31 cellular contexts compared by ENCODE assay signal in genomic region chr1:15257309-15257708, GRCh38. TPM values are rescaled to one million over a fixed set of nuclear protein-coding genes. Genes with fewer than 3 reads are reported as not detected.
"Had no signal": no experiment of that assay in that cellular context is flagged by ENCODE, and none has a peak within 500 bp of the region (broad histone marks: within the 10 kb centered on the region; RNA-seq: fewer than 3 reads in every experiment).

No MANE protein-coding gene starts in this region.

- H3K4me3 Mint-ChIP-seq: activated CD4-positive, alpha-beta memory T cell treated with anti-CD3 and anti-CD28 coated beads for 36 hours; activated CD4-positive, alpha-beta T cell treated with anti-CD3 and anti-CD28 coated beads for 36 hours; activated CD4-positive, alpha-beta T cell treated with anti-CD3 and anti-CD28 coated beads, Interleukin-2, amount 10 ng/mL, durations not matched to agents 24 days and 14 days; activated CD8-positive, alpha-beta memory T cell treated with anti-CD3 and anti-CD28 coated beads, Interleukin-2, amount 10 ng/mL, durations not matched to agents 7 days and 5 days; activated CD8-positive, alpha-beta T cell treated with anti-CD3 and anti-CD28 coated beads, Interleukin-2, amount 10 ng/mL, durations not matched to agents 7 days and 5 days; activated naive CD4-positive, alpha-beta T cell treated with anti-CD3 and anti-CD28 coated beads, Interleukin-2, amount 10 ng/mL, durations not matched to agents 7 days and 5 days; activated naive CD8-positive, alpha-beta T cell treated with anti-CD3 and anti-CD28 coated beads, Interleukin-2, amount 10 ng/mL, durations not matched to agents 7 days and 5 days; activated T-cell treated with anti-CD3 and anti-CD28 coated beads, Interleukin-2, amount 50 U/mL, for 24 hours; activated T-cell treated with anti-CD3 and anti-CD28 coated beads, Interleukin-2, amount 50 U/mL, for 72 hours; brain had no signal

- H3K4me1 ChIP-seq: ascending aorta, breast epithelium, colonic mucosa, foreskin keratinocyte had no signal

- ATAC-seq: activated CD4-positive, alpha-beta T cell treated with anti-CD3 and anti-CD28 coated beads for 36 hours; activated CD8-positive, alpha-beta memory T cell treated with anti-CD3 and anti-CD28 coated beads, Interleukin-2, amount 10 ng/mL, durations not matched to agents 7 days and 5 days; activated CD8-positive, alpha-beta T cell treated with anti-CD3 and anti-CD28 coated beads, Interleukin-2, amount 10 ng/mL, durations not matched to agents 7 days and 5 days; foreskin keratinocyte; gastroesophageal sphincter had no signal

- H3K4me3 ChIP-seq: ascending aorta, breast epithelium, cardiac muscle cell, colonic mucosa, dorsolateral prefrontal cortex, esophagus muscularis mucosa, gastroesophageal sphincter had no signal

- H3K36me3 Mint-ChIP-seq: activated CD4-positive, alpha-beta memory T cell treated with anti-CD3 and anti-CD28 coated beads for 36 hours; activated CD8-positive, alpha-beta memory T cell treated with anti-CD3 and anti-CD28 coated beads, Interleukin-2, amount 10 ng/mL, durations not matched to agents 7 days and 5 days; activated naive CD4-positive, alpha-beta T cell treated with anti-CD3 and anti-CD28 coated beads, Interleukin-2, amount 50 U/mL, for 72 hours; brain had no signal

- H3K27ac ChIP-seq: ascending aorta, breast epithelium, cardiac muscle cell, colonic mucosa, esophagus muscularis mucosa, foreskin keratinocyte, gastroesophageal sphincter had no signal

- H3K36me3 ChIP-seq: ascending aorta, breast epithelium, cardiac muscle cell, colonic mucosa, esophagus muscularis mucosa, gastroesophageal sphincter had no signal

- H3K9me3 Mint-ChIP-seq: activated CD4-positive, alpha-beta memory T cell treated with anti-CD3 and anti-CD28 coated beads for 36 hours; activated CD4-positive, alpha-beta T cell treated with anti-CD3 and anti-CD28 coated beads, Interleukin-2, amount 10 ng/mL, durations not matched to agents 24 days and 14 days; activated naive CD4-positive, alpha-beta T cell treated with anti-CD3 and anti-CD28 coated beads, Interleukin-2, amount 10 ng/mL, durations not matched to agents 7 days and 5 days; activated naive CD4-positive, alpha-beta T cell treated with anti-CD3 and anti-CD28 coated beads, Interleukin-2, amount 50 U/mL, for 72 hours; activated naive CD8-positive, alpha-beta T cell treated with anti-CD3 and anti-CD28 coated beads, Interleukin-2, amount 10 ng/mL, durations not matched to agents 7 days and 5 days; activated T-cell treated with anti-CD3 and anti-CD28 coated beads, Interleukin-2, amount 50 U/mL, for 24 hours; activated T-cell treated with anti-CD3 and anti-CD28 coated beads, Interleukin-2, amount 50 U/mL, for 72 hours had no signal

- H3K27ac Mint-ChIP-seq: activated CD4-positive, alpha-beta memory T cell treated with anti-CD3 and anti-CD28 coated beads for 36 hours; activated CD4-positive, alpha-beta T cell treated with anti-CD3 and anti-CD28 coated beads for 36 hours; activated CD4-positive, alpha-beta T cell treated with anti-CD3 and anti-CD28 coated beads, Interleukin-2, amount 10 ng/mL, durations not matched to agents 24 days and 14 days; activated CD8-positive, alpha-beta memory T cell treated with anti-CD3 and anti-CD28 coated beads, Interleukin-2, amount 10 ng/mL, durations not matched to agents 7 days and 5 days; activated CD8-positive, alpha-beta T cell treated with anti-CD3 and anti-CD28 coated beads, Interleukin-2, amount 10 ng/mL, durations not matched to agents 7 days and 5 days; activated naive CD4-positive, alpha-beta T cell treated with anti-CD3 and anti-CD28 coated beads, Interleukin-2, amount 10 ng/mL, durations not matched to agents 7 days and 5 days; activated naive CD4-positive, alpha-beta T cell treated with anti-CD3 and anti-CD28 coated beads, Interleukin-2, amount 50 U/mL, for 72 hours; activated naive CD8-positive, alpha-beta T cell treated with anti-CD3 and anti-CD28 coated beads, Interleukin-2, amount 10 ng/mL, durations not matched to agents 7 days and 5 days; activated T-cell treated with anti-CD3 and anti-CD28 coated beads, Interleukin-2, amount 50 U/mL, for 24 hours; activated T-cell treated with anti-CD3 and anti-CD28 coated beads, Interleukin-2, amount 50 U/mL, for 72 hours; brain had no signal

- H3K27me3 ChIP-seq: ascending aorta, breast epithelium, cardiac muscle cell, colonic mucosa, esophagus muscularis mucosa, foreskin keratinocyte, gastroesophageal sphincter had no signal

- H3K9me3 ChIP-seq: ascending aorta, breast epithelium, colonic mucosa, esophagus muscularis mucosa, gastroesophageal sphincter had no signal

- DNase-seq: activated CD4-positive, alpha-beta memory T cell treated with anti-CD3 and anti-CD28 coated beads for 36 hours; activated CD4-positive, alpha-beta T cell treated with anti-CD3 and anti-CD28 coated beads for 36 hours; activated CD4-positive, alpha-beta T cell treated with anti-CD3 and anti-CD28 coated beads, Interleukin-2, amount 10 ng/mL, durations not matched to agents 24 days and 14 days; activated CD4-positive, CD25-positive, alpha-beta regulatory T cell; activated CD4-positive, CD25-positive, alpha-beta regulatory T cell treated with anti-CD3 and anti-CD28 coated beads, Interleukin-2, amount 50 U/mL, for 72 hours; activated CD8-positive, alpha-beta memory T cell treated with anti-CD3 and anti-CD28 coated beads, Interleukin-2, amount 10 ng/mL, durations not matched to agents 7 days and 5 days; activated CD8-positive, alpha-beta memory T cell treated with anti-CD3 and anti-CD28 coated beads, Interleukin-2, amount 50 U/mL, for 4 hours; activated CD8-positive, alpha-beta T cell treated with anti-CD3 and anti-CD28 coated beads, Interleukin-2, amount 10 ng/mL, durations not matched to agents 7 days and 5 days; activated gamma-delta T cell; activated naive CD4-positive, alpha-beta T cell; activated naive CD4-positive, alpha-beta T cell treated with anti-CD3 and anti-CD28 coated beads, Interleukin-2, amount 10 ng/mL, durations not matched to agents 7 days and 5 days; activated naive CD8-positive, alpha-beta T cell treated with anti-CD3 and anti-CD28 coated beads, Interleukin-2, amount 10 ng/mL, durations not matched to agents 7 days and 5 days; activated T-cell treated with anti-CD3 and anti-CD28 coated beads, Interleukin-2, amount 50 U/mL, for 24 hours; activated T-cell treated with anti-CD3 and anti-CD28 coated beads, Interleukin-2, amount 50 U/mL, for 72 hours; central memory CD4-positive, alpha-beta T cell; cerebellar nuclear complex; colonic mucosa; dorsolateral prefrontal cortex; effector memory CD4-positive, alpha-beta T cell; erythroblast; foreskin keratinocyte; T-helper 2 cell had no signal

RNA-seq across cellular contexts. Expression of gene FHAD1, which starts 10.3 kb away (rescaled TPM):
- total RNA-seq: activated CD4-positive, alpha-beta memory T cell treated with anti-CD3 and anti-CD28 coated beads for 36 hours; activated CD4-positive, alpha-beta T cell treated with anti-CD3 and anti-CD28 coated beads, Interleukin-2, amount 10 ng/mL, durations not matched to agents 24 days and 14 days; activated CD8-positive, alpha-beta memory T cell treated with anti-CD3 and anti-CD28 coated beads, Interleukin-2, amount 10 ng/mL, durations not matched to agents 7 days and 5 days; ascending aorta; glomerular endothelial cell; T-helper 1 cell treated with Interleukin-12 subunit alpha and Interleukin-12 subunit beta and Interleukin-4 antibody, amounts not matched to agents 30 ng/mL and 1 ng/mL, for 36 hours had no signal
